Comparison of ENCODE assay signal across 12 cellular contexts in the genomic region with DNA sequence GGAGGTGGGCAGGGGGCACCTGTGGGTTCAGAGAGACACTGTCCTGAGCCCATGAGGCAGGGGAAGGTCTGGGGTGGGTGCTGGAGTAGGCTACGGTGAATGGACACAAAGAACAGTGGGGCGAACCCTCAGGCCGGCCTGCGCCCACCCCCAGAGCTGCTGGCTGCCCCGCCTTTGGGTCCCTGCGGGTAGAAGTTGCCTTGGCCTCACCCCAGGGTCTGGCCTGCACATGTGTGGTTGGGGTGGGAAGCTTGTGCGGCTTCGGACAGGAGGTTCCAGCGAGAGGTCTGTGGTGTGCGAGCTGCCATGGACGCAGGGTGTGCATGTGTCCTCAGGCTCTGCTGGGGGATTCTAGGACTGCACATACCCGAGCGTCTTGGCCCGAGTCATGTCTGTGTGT. TPM values are rescaled to one million over a fixed set of nuclear protein-coding genes. Genes with fewer than 3 reads are reported as not detected.
A peak's percentile ranks its signal among the peaks of the same experiment; 100 is the strongest.
DNase-seq lines count a peak whose midpoint lies in the region; ATAC-seq and TF ChIP-seq lines count a peak whose summit lies in the region.
"Had no signal": no experiment of that assay in that cellular context is flagged by ENCODE, and none has a peak within 500 bp of the region (broad histone marks: within the 10 kb centered on the region; RNA-seq: fewer than 3 reads in every experiment).

No MANE protein-coding gene starts in this region.

- H3K27ac ChIP-seq in WERI-Rb-1, result peak overlapping the region; percentile 87

- peaks cover 35% of the 10 kb centered on the region for H3K27me3 Mint-ChIP-seq in glutamatergic neuron (ENCODE audit: unreplicated experiment)
- H3K27me3 Mint-ChIP-seq: IgD-negative memory B cell had no signal

- peak overlapping the region; percentile 94 for H3K27ac Mint-ChIP-seq in glutamatergic neuron (ENCODE audit: unreplicated experiment)
- peak overlapping the region; percentile 32 for H3K27ac Mint-ChIP-seq in stimulated activated effector memory CD8-positive, alpha-beta T cell treated with anti-CD3 and anti-CD28 coated beads, Interleukin-12 subunit alpha, Interleukin-12 subunit beta, amount 100 ng/mL, for 72 hours
- H3K27ac Mint-ChIP-seq: CD8-positive, alpha-beta T cell; IgD-negative memory B cell had no signal

- H3K4me3 ChIP-seq in H7 (ENCODE audit: insufficient read depth, low read depth, low read length) (no peak overlapping the region), WERI-Rb-1 (ENCODE audit: low read depth, low read length) (no peak overlapping the region)

- no peak for TF ChIP-seq CTCF in WERI-Rb-1 (IDR thresholded peaks at IDR 0.05; ENCODE audit: low read depth, low read length)
- TF ChIP-seq CTCF in glutamatergic neuron (IDR thresholded peaks at IDR 0.05; ENCODE audit: partially characterized antibody, unreplicated experiment), result no peak

- no peak for ATAC-seq in stimulated activated effector memory CD8-positive, alpha-beta T cell treated with anti-CD3 and anti-CD28 coated beads, Interleukin-12 subunit alpha, Interleukin-12 subunit beta, amount 100 ng/mL, for 72 hours
- ATAC-seq: CD8-positive, alpha-beta T cell had no signal

- no peaks in the 10 kb centered on the region for H3K9me3 ChIP-seq in WERI-Rb-1 (ENCODE audit: severe bottlenecking)

- peak; percentile 44 for DNase-seq in H7
- no peak for DNase-seq in WERI-Rb-1
- no peak for DNase-seq in glutamatergic neuron
- no peak for DNase-seq in stimulated activated effector memory CD8-positive, alpha-beta T cell treated with anti-CD3 and anti-CD28 coated beads, Interleukin-12 subunit alpha, Interleukin-12 subunit beta, amount 100 ng/mL, for 72 hours (ENCODE audit: low spot score in 2 of 2)
- DNase-seq in DMS 273 treated with DMSO at 0.1 percent for 48 hours (lab: John Stamatoyannopoulos, UW), result no peak
- DNase-seq in dermis blood vessel endothelial cell, result no peak
- DNase-seq: CD8-positive, alpha-beta T cell; COR-L47; DND-41; GDM1 had no signal

- H3K36me3 ChIP-seq in H7 (replicated peaks; ENCODE audit: control insufficient read depth, insufficient read depth, low read length) (no peaks in the 10 kb centered on the region), WERI-Rb-1 (no peaks in the 10 kb centered on the region)

- no peaks in the 10 kb centered on the region for H3K36me3 Mint-ChIP-seq in glutamatergic neuron (ENCODE audit: unreplicated experiment)
- no peaks in the 10 kb centered on the region for H3K36me3 Mint-ChIP-seq in stimulated activated effector memory CD8-positive, alpha-beta T cell treated with anti-CD3 and anti-CD28 coated beads, Interleukin-12 subunit alpha, Interleukin-12 subunit beta, amount 100 ng/mL, for 72 hours
- H3K36me3 Mint-ChIP-seq: CD14-positive monocyte had no signal

- peaks cover 11% of the 10 kb centered on the region for H3K27me3 ChIP-seq in H7 (ENCODE audit: control insufficient read depth, insufficient read depth, low read length)
- no peaks in the 10 kb centered on the region for H3K27me3 ChIP-seq in WERI-Rb-1 (ENCODE audit: insufficient read depth, low read depth, severe bottlenecking)

- peak overlapping the region; percentile 92 for H3K4me3 Mint-ChIP-seq in glutamatergic neuron (ENCODE audit: unreplicated experiment)
- H3K4me3 Mint-ChIP-seq in stimulated activated effector memory CD8-positive, alpha-beta T cell treated with anti-CD3 and anti-CD28 coated beads, Interleukin-12 subunit alpha, Interleukin-12 subunit beta, amount 100 ng/mL, for 72 hours, result no peak overlapping the region
- H3K4me3 Mint-ChIP-seq: CD14-positive monocyte; CD8-positive, alpha-beta T cell had no signal

- peaks cover 64% of the 10 kb centered on the region for H3K4me1 Mint-ChIP-seq in glutamatergic neuron (ENCODE audit: low read depth, unreplicated experiment)
- peaks cover 40% of the 10 kb centered on the region for H3K4me1 Mint-ChIP-seq in stimulated activated effector memory CD8-positive, alpha-beta T cell treated with anti-CD3 and anti-CD28 coated beads, Interleukin-12 subunit alpha, Interleukin-12 subunit beta, amount 100 ng/mL, for 72 hours

- H3K9me3 Mint-ChIP-seq in glutamatergic neuron (ENCODE audit: unreplicated experiment), result peaks cover 36% of the 10 kb centered on the region
- no peaks in the 10 kb centered on the region for H3K9me3 Mint-ChIP-seq in stimulated activated effector memory CD8-positive, alpha-beta T cell treated with anti-CD3 and anti-CD28 coated beads, Interleukin-12 subunit alpha, Interleukin-12 subunit beta, amount 100 ng/mL, for 72 hours
- H3K9me3 Mint-ChIP-seq: CD8-positive, alpha-beta T cell; IgD-negative memory B cell had no signal

RNA-seq across cellular contexts. Expression of a gene that starts 20.6 kb away (rescaled TPM):
- total RNA-seq in H7 (2014; rRNA removed; shearing (Covaris generic)), result 0.90 and 2.4 TPM in 2 replicates
- total RNA-seq in glutamatergic neuron (ENCODE audit: unreplicated experiment), result 53.4 TPM
- 0.17 and 0.56 TPM in 2 replicates for total RNA-seq in dermis blood vessel endothelial cell

Comparison
In these comparisons a context has a peak if more than half of its experiments do, and no peak if none do; other contexts are left out.
1. RNA of a gene that starts 20.6 kb away (total RNA-seq): 53.4 TPM in glutamatergic neuron (single experiment); 0.90 to 2.4 TPM in H7 and 0.17 to 0.56 TPM in dermis blood vessel endothelial cell; every median in the first group is over 10 times any median in the second.